1 cellular context compared by ENCODE assay signal in the genomic region with DNA sequence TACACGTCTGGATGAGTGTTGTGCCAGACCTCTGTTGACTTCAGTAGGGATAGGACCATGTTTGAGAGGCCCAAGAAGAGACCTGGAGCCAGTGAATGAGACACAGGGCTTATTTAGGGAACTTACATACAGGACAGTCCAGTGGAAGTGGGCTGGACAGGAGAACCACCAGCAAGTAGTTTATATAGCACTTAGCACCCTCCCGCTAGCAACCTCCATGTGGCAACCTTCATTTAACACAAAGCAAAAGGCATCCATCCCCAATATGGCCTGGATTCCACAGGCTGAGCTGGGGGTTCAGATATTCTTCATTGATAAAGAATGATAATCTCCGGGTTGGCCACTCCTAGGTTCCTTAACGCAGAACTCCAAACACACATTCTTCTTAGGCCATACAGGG.
A peak's percentile ranks its signal among the peaks of the same experiment; 100 is the strongest.
TF ChIP-seq lines count a peak whose summit lies in the region.

No MANE protein-coding gene starts in this region.

TF ChIP-seq in H1, 55 proteins besides CTCF, POLR2A, EP300 and RAD21:
- TF ChIP-seq POLR2AphosphoS5 (IDR thresholded peaks at IDR 0.05; ENCODE audit: low read depth, low read length) (0 out of 2 replicates have a peak, but pooled peaks have one; percentile 34), JUND (IDR thresholded peaks at IDR 0.05; ENCODE audit: low read length) (no peak), BACH1 (IDR thresholded peaks at IDR 0.05; ENCODE audit: low read length) (no peak), SAP30 (IDR thresholded peaks at IDR 0.05; ENCODE audit: insufficient read depth, insufficient replicate concordance, low read length) (no peak), ZNF274 (IDR thresholded peaks at IDR 0.05; ENCODE audit: borderline replicate concordance, extremely low read depth, low read length) (no peak), SRF (IDR thresholded peaks at IDR 0.05; ENCODE audit: low read depth, low read length) (no peak)
- TF ChIP-seq, protein P1, sequence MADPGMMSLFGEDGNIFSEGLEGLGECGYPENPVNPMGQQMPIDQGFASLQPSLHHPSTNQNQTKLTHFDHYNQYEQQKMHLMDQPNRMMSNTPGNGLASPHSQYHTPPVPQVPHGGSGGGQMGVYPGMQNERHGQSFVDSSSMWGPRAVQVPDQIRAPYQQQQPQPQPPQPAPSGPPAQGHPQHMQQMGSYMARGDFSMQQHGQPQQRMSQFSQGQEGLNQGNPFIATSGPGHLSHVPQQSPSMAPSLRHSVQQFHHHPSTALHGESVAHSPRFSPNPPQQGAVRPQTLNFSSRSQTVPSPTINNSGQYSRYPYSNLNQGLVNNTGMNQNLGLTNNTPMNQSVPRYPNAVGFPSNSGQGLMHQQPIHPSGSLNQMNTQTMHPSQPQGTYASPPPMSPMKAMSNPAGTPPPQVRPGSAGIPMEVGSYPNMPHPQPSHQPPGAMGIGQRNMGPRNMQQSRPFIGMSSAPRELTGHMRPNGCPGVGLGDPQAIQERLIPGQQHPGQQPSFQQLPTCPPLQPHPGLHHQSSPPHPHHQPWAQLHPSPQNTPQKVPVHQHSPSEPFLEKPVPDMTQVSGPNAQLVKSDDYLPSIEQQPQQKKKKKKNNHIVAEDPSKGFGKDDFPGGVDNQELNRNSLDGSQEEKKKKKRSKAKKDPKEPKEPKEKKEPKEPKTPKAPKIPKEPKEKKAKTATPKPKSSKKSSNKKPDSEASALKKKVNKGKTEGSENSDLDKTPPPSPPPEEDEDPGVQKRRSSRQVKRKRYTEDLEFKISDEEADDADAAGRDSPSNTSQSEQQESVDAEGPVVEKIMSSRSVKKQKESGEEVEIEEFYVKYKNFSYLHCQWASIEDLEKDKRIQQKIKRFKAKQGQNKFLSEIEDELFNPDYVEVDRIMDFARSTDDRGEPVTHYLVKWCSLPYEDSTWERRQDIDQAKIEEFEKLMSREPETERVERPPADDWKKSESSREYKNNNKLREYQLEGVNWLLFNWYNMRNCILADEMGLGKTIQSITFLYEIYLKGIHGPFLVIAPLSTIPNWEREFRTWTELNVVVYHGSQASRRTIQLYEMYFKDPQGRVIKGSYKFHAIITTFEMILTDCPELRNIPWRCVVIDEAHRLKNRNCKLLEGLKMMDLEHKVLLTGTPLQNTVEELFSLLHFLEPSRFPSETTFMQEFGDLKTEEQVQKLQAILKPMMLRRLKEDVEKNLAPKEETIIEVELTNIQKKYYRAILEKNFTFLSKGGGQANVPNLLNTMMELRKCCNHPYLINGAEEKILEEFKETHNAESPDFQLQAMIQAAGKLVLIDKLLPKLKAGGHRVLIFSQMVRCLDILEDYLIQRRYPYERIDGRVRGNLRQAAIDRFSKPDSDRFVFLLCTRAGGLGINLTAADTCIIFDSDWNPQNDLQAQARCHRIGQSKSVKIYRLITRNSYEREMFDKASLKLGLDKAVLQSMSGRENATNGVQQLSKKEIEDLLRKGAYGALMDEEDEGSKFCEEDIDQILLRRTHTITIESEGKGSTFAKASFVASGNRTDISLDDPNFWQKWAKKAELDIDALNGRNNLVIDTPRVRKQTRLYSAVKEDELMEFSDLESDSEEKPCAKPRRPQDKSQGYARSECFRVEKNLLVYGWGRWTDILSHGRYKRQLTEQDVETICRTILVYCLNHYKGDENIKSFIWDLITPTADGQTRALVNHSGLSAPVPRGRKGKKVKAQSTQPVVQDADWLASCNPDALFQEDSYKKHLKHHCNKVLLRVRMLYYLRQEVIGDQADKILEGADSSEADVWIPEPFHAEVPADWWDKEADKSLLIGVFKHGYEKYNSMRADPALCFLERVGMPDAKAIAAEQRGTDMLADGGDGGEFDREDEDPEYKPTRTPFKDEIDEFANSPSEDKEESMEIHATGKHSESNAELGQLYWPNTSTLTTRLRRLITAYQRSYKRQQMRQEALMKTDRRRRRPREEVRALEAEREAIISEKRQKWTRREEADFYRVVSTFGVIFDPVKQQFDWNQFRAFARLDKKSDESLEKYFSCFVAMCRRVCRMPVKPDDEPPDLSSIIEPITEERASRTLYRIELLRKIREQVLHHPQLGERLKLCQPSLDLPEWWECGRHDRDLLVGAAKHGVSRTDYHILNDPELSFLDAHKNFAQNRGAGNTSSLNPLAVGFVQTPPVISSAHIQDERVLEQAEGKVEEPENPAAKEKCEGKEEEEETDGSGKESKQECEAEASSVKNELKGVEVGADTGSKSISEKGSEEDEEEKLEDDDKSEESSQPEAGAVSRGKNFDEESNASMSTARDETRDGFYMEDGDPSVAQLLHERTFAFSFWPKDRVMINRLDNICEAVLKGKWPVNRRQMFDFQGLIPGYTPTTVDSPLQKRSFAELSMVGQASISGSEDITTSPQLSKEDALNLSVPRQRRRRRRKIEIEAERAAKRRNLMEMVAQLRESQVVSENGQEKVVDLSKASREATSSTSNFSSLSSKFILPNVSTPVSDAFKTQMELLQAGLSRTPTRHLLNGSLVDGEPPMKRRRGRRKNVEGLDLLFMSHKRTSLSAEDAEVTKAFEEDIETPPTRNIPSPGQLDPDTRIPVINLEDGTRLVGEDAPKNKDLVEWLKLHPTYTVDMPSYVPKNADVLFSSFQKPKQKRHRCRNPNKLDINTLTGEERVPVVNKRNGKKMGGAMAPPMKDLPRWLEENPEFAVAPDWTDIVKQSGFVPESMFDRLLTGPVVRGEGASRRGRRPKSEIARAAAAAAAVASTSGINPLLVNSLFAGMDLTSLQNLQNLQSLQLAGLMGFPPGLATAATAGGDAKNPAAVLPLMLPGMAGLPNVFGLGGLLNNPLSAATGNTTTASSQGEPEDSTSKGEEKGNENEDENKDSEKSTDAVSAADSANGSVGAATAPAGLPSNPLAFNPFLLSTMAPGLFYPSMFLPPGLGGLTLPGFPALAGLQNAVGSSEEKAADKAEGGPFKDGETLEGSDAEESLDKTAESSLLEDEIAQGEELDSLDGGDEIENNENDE (IDR thresholded peaks at IDR 0.05; ENCODE audit: insufficient replicate concordance, low read length) = no peak
- TF ChIP-seq, protein P2, sequence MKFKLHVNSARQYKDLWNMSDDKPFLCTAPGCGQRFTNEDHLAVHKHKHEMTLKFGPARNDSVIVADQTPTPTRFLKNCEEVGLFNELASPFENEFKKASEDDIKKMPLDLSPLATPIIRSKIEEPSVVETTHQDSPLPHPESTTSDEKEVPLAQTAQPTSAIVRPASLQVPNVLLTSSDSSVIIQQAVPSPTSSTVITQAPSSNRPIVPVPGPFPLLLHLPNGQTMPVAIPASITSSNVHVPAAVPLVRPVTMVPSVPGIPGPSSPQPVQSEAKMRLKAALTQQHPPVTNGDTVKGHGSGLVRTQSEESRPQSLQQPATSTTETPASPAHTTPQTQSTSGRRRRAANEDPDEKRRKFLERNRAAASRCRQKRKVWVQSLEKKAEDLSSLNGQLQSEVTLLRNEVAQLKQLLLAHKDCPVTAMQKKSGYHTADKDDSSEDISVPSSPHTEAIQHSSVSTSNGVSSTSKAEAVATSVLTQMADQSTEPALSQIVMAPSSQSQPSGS (IDR thresholded peaks at IDR 0.05; ENCODE audit: low read length) = no peak
